13 cellular contexts compared by ENCODE assay signal in the genomic region with DNA sequence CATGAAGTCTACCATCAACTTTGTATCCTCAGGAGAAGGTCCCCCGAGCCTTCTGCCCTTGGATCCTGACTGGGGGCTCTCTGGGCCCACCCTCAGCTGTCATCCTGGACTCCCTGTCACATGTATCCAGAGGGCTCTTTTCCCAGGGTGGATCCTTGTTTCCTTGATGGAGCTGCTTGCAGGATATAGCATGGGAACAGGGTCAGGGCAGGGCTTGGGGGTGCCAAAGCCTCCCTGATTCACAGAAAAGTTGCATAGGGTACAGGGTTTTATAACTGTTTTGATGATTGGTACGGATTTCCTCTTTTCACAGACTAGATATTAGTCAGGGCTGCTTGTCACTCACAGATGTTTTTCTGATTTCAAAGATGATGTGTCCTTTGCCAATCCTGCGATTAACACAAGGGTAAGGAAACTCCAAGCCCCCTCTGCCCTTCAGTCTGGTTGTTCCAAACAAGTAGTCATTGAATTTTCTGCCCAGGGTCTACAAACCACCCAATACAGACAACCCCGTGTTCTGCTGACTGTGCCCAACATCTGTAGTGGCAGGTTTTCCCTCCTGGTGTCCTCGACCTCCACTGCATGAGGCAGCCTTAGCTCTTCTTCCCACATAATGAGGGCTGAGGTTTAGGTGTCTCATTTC. TPM values are rescaled to one million over a fixed set of nuclear protein-coding genes. Genes with fewer than 3 reads are reported as not detected.
A peak's percentile ranks its signal among the peaks of the same experiment; 100 is the strongest.
DNase-seq lines count a peak whose midpoint lies in the region; ATAC-seq, FAIRE-seq and TF ChIP-seq lines count a peak whose summit lies in the region.
"Had no signal": no experiment of that assay in that cellular context is flagged by ENCODE, and none has a peak within 500 bp of the region (broad histone marks: within the 10 kb centered on the region; RNA-seq: fewer than 3 reads in every experiment).

No MANE protein-coding gene starts in this region.

- H3K79me2 ChIP-seq in GM12878 (ENCODE audit: control insufficient read depth, insufficient read depth, low read length) = no peaks in the 10 kb centered on the region

- no peaks in the 10 kb centered on the region for H3K9me1 ChIP-seq in IMR-90 (ENCODE audit: insufficient read depth, low read length)

- H3K4me3 ChIP-seq in IMR-90 (ENCODE audit: insufficient read depth, low read depth, low read length) (no peak overlapping the region), GM12878 (no peak overlapping the region)

- no peak overlapping the region for H3K27ac ChIP-seq in IMR-90 (ENCODE audit: insufficient read depth, low read length)
- no peak overlapping the region for H3K27ac ChIP-seq in GM12878 (ENCODE audit: control insufficient read depth, insufficient read depth)

- ATAC-seq in IMR-90 (ENCODE audit: low read depth) (no peak), GM12878 (peak; percentile 37), HG03439 (IDR thresholded peaks at IDR 0.05; ENCODE audit: unreplicated experiment) (no peak), HG02798 (IDR thresholded peaks at IDR 0.05; ENCODE audit: poor library complexity, unreplicated experiment) (no peak)

- H3K9ac ChIP-seq in IMR-90 (ENCODE audit: low read depth, low read length) (no peak overlapping the region), GM12878 (ENCODE audit: control insufficient read depth, insufficient read depth, low read length) (no peak overlapping the region)

- H3K18ac ChIP-seq in IMR-90 (ENCODE audit: low read depth, low read length) = no peak overlapping the region

- H2BK20ac ChIP-seq in IMR-90 (ENCODE audit: low read depth, low read length) = no peak overlapping the region

- no peaks in the 10 kb centered on the region for H4K20me1 ChIP-seq in IMR-90 (ENCODE audit: insufficient read depth, low read length)
- H4K20me1 ChIP-seq in GM12878 (ENCODE audit: control insufficient read depth, insufficient read depth) = no peaks in the 10 kb centered on the region

- no peak overlapping the region for H3K23ac ChIP-seq in IMR-90 (ENCODE audit: low read depth, low read length)

- H2BK120ac ChIP-seq in IMR-90 (ENCODE audit: low read depth, low read length) = no peak overlapping the region

- intact Hi-C loops in IMR-90 (cut with micrococcal nuclease) (no loop called here), GM12878 (cut with micrococcal nuclease; ENCODE audit: unreplicated experiment) (no loop called here), posterior vena cava (cut with DNase I) (no loop called here)

- WGBS in IMR-90 (ENCODE audit: extremely low coverage in 2 of 2, insufficient read length in 1 of 2), 2 experiments = no CpG with 5 or more reads among the region's 5 CpGs
- WGBS in GM12878 (ENCODE audit: insufficient coverage, insufficient replicate concordance, low lambda C conversion rate, missing lambda C conversion rate) = 0% methylated on average over 5 of the region's 5 CpGs

- TF ChIP-seq EP300 in GM12878 (IDR thresholded peaks at IDR 0.05; ENCODE audit: borderline replicate concordance in 1 of 2, control insufficient read depth in 1 of 2, low read depth in 2 of 2, low read length in 2 of 2) = no peak

- H3K14ac ChIP-seq in IMR-90 (replicated peaks; ENCODE audit: low read depth, low read length) = no peak overlapping the region

- H4K8ac ChIP-seq in IMR-90 (ENCODE audit: low read depth in 2 of 2, low read length in 2 of 2) = no peak overlapping the region

- SMC1A ChIA-PET in GM12878 (lab: Charles Lee; ENCODE audit: uncharacterized antibody, unreplicated experiment) = no interaction called here

- POLR2A ChIA-PET in IMR-90 (lab: Charles Lee; ENCODE audit: unreplicated experiment) = no interaction called here
- POLR2A ChIA-PET in GM12878 (lab: Charles Lee) = no interaction called here

- TF ChIP-seq POLR2A in IMR-90 (IDR thresholded peaks at IDR 0.05; ENCODE audit: low read depth, low read length) = no peak
- no peak for TF ChIP-seq POLR2A in GM12878 (IDR thresholded peaks at IDR 0.05; ENCODE audit: low read depth, low read length)

- peak overlapping the region; percentile 34 for H2AK9ac ChIP-seq in IMR-90 (replicated peaks; ENCODE audit: low read depth, low read length, poor library complexity)

- TF ChIP-seq RAD21 in IMR-90 (IDR thresholded peaks at IDR 0.05; ENCODE audit: low read length) (no peak), GM12878 (IDR thresholded peaks at IDR 0.05; ENCODE audit: insufficient read depth, low read depth, low read length) (no peak)

- TF ChIP-seq CTCF in IMR-90 (conservative IDR thresholded peaks at IDR 0.05; ENCODE audit: low read depth, low read length) = no peak
- no peak for TF ChIP-seq CTCF in GM12878 (IDR thresholded peaks at IDR 0.05 in 2 of 3, conservative IDR thresholded peaks at IDR 0.05 in 1 of 3; ENCODE audit: control insufficient read depth in 2 of 3, extremely low read depth in 1 of 3, insufficient read depth in 1 of 3, low read depth in 3 of 3, low read length in 3 of 3)
- TF ChIP-seq CTCF in GM10266 (IDR thresholded peaks at IDR 0.05; ENCODE audit: control insufficient read depth, insufficient read depth, low read depth, missing control alignments) = no peak

- H3K9me3 ChIP-seq in IMR-90 (ENCODE audit: control insufficient read depth, insufficient read depth, low read length) = no peaks in the 10 kb centered on the region
- H3K9me3 ChIP-seq in GM12878 (replicated peaks; ENCODE audit: control insufficient read depth, insufficient read depth, low read length) = no peaks in the 10 kb centered on the region

- CTCF ChIA-PET in IMR-90 (lab: Yijun Ruan, JAX) (no interaction called here), GM12878 (lab: Yijun Ruan, JAX) (interaction anchor here (0.6 to 1.8 kb wide), 3 partner anchors 25 to 320 kb away, joined by 3 to 5 read pairs (median 4); no protein-coding TSS in a partner anchor)

- no peak overlapping the region for H3K56ac ChIP-seq in IMR-90 (ENCODE audit: extremely low read depth, insufficient read depth, low read length)

- H4K5ac ChIP-seq in IMR-90 (ENCODE audit: low read depth, low read length) = no peak overlapping the region

- H3K27me3 ChIP-seq in IMR-90 (ENCODE audit: control insufficient read depth, insufficient read depth, low read length) = peaks cover 7% of the 10 kb centered on the region
- H3K27me3 ChIP-seq in GM12878 (replicated peaks in 1 of 2; ENCODE audit: control insufficient read depth in 2 of 2, insufficient read depth in 2 of 2, low read length in 1 of 2) = no peaks in the 10 kb centered on the region; a peak in 1 of 4 replicates

- RAD21 ChIA-PET in GM12878 (lab: Charles Lee; ENCODE audit: unreplicated experiment) = no interaction called here

- H3K4ac ChIP-seq in IMR-90 (ENCODE audit: low read depth, low read length) = no peak overlapping the region

- DNase-seq in IMR-90 (no peak), GM12878 (ENCODE audit: low read depth, low spot score) (peak; percentile 8), GM10266 (ENCODE audit: extremely low spot score) (no peak), posterior vena cava (ENCODE audit: low spot score) (no peak)
- DNase-seq in activated CD4-positive, alpha-beta T cell treated with anti-CD3 and anti-CD28 coated beads for 48 hours = peak; percentile 46
- peak; percentile 13 for DNase-seq in stimulated activated CD8-positive, alpha-beta memory T cell treated with anti-CD3 and anti-CD28 coated beads, Interleukin-15, amount 100 ng/mL, for 1 hour (ENCODE audit: low read depth)
- DNase-seq: H9, left cardiac atrium, NCI-H774 had no signal

- H3K36me3 ChIP-seq in IMR-90 (ENCODE audit: control insufficient read depth, insufficient read depth, low read length) (no peaks in the 10 kb centered on the region), GM12878 (ENCODE audit: control insufficient read depth in 2 of 2, insufficient read depth in 2 of 2, low read length in 1 of 2) (no peaks in the 10 kb centered on the region)

- no peak overlapping the region for H4K91ac ChIP-seq in IMR-90 (ENCODE audit: insufficient read depth, low read depth, low read length)

- no peaks in the 10 kb centered on the region for H3K79me1 ChIP-seq in IMR-90 (ENCODE audit: low read depth in 1 of 2, low read length in 2 of 2)

- in situ Hi-C loops in IMR-90 (cut with MboI; ENCODE audit: low sequenced_read_pairs) (no loop called here), GM12878 (cut with MboI) (no loop called here)

- H2BK5ac ChIP-seq in IMR-90 (ENCODE audit: low read depth, low read length, poor library complexity, severe bottlenecking) = no peak overlapping the region

- dilution Hi-C loops in IMR-90 (cut with HindIII; ENCODE audit: low sequenced_read_pairs, unreplicated experiment) = no loop called here

- no peak overlapping the region for H2BK15ac ChIP-seq in IMR-90 (ENCODE audit: low read depth, low read length)

- no peak overlapping the region for H3K4me2 ChIP-seq in IMR-90 (ENCODE audit: low read depth, low read length)
- no peak overlapping the region for H3K4me2 ChIP-seq in GM12878 (ENCODE audit: control insufficient read depth, insufficient read depth)

- BruUV-seq in IMR-90 (replicated peaks; lab: Mats Ljungman, UMichigan) (no TSS peak), GM12878 (replicated peaks; lab: Mats Ljungman, UMichigan) (no TSS peak)

- H2AFZ ChIP-seq in IMR-90 (replicated peaks; ENCODE audit: low read length, poor library complexity) (no peak overlapping the region), GM12878 (ENCODE audit: control insufficient read depth, low read depth, low read length) (no peak overlapping the region)

- H2AK5ac ChIP-seq in IMR-90 (ENCODE audit: low read depth, low read length) = no peak overlapping the region

- no peak for FAIRE-seq in GM12878 (lab: Jason Lieb, UNC)

- H3K4me1 ChIP-seq in IMR-90 (ENCODE audit: control insufficient read depth, insufficient read depth, low read length) = no peaks in the 10 kb centered on the region
- no peaks in the 10 kb centered on the region for H3K4me1 ChIP-seq in GM12878 (ENCODE audit: control insufficient read depth, insufficient read depth, low read length)

RNA-seq across cellular contexts. Expression of a gene that starts 20.6 kb away (rescaled TPM):
- not detected in 2 replicates for total RNA-seq in IMR-90 (2012; rRNA removed)
- polyA plus RNA-seq in IMR-90 (2012; rRNA removed) = not detected in 2 replicates
- polyA plus RNA-seq in IMR-90 (2012; cell fraction: cytosol; rRNA removed) = not detected in 2 replicates
- not detected in 2 replicates for polyA plus RNA-seq in IMR-90 (2012; cell fraction: nucleus; rRNA removed; ENCODE audit: low replicate concordance)
- total RNA-seq in GM12878 (2013; cell fraction: nucleolus; rRNA removed) = not detected in 2 replicates
- total RNA-seq in GM12878 (2014; rRNA removed) = not detected in 2 replicates
- not detected in 2 replicates for total RNA-seq in GM12878 (2014; rRNA removed; fragmentation: Illumina TruSeq; extraction: Trizol)
- not detected in 2 replicates for total RNA-seq in GM12878 (2021)
- polyA plus RNA-seq in GM12878 (2011; ENCODE audit: low read depth) = not detected
- polyA plus RNA-seq in GM12878 (2011; rRNA removed) = not detected in 2 replicates
- polyA plus RNA-seq in GM12878 (2011; cell fraction: cytosol; rRNA removed) = not detected in 2 replicates
- polyA plus RNA-seq in GM12878 (2011; cell fraction: nucleus; rRNA removed) = not detected in 2 replicates
- not detected in 2 replicates for polyA plus RNA-seq in GM12878 (2012)
- not detected in 2 replicates for polyA plus RNA-seq in GM12878 (2014; fragmentation: Illumina TruSeq; extraction: Trizol)
- not detected for polyA plus RNA-seq in GM12878 (2014; fragmentation: Nextera tagmentation; extraction: Ambion mirVana)
- not detected in 2 replicates for polyA plus RNA-seq in GM12878 (2014; rRNA removed)
- polyA plus RNA-seq in GM12878 (2016; fragmentation: Nextera tagmentation; extraction: Ambion mirVana) = not detected
- polyA minus RNA-seq in GM12878 (2011; rRNA and poly(A)+ RNA removed) = not detected in 2 replicates
- not detected in 2 replicates for polyA minus RNA-seq in GM12878 (2011; cell fraction: cytosol; rRNA and poly(A)+ RNA removed)
- not detected in 2 replicates for polyA minus RNA-seq in GM12878 (2011; cell fraction: nucleus; rRNA and poly(A)+ RNA removed)
- total RNA-seq in posterior vena cava = not detected
- total RNA-seq: H9, left cardiac atrium, M059J, pulmonary artery endothelial cell had no signal

RNA-seq across cellular contexts. Expression of a gene that starts 28.1 kb away (rescaled TPM):
- 48.9 and 64.2 TPM in 2 replicates for total RNA-seq in IMR-90 (2012; rRNA removed)
- polyA plus RNA-seq in IMR-90 (2012; rRNA removed) = 10.3 and 13.0 TPM in 2 replicates
- 1.7 and 2.3 TPM in 2 replicates for polyA plus RNA-seq in IMR-90 (2012; cell fraction: cytosol; rRNA removed)
- 0.85 and 8.0 TPM in 2 replicates for polyA plus RNA-seq in IMR-90 (2012; cell fraction: nucleus; rRNA removed; ENCODE audit: low replicate concordance)
- 4.2 and 5.3 TPM in 2 replicates for total RNA-seq in GM12878 (2013; cell fraction: nucleolus; rRNA removed)
- total RNA-seq in GM12878 (2014; rRNA removed) = 1.2 and 1.5 TPM in 2 replicates
- 1.1 and 1.3 TPM in 2 replicates for total RNA-seq in GM12878 (2014; rRNA removed; fragmentation: Illumina TruSeq; extraction: Trizol)
- 2.1 and 2.2 TPM in 2 replicates for total RNA-seq in GM12878 (2021)
- polyA plus RNA-seq in GM12878 (2011; ENCODE audit: low read depth) = 0.66 TPM
- 1.7 and 2.2 TPM in 2 replicates for polyA plus RNA-seq in GM12878 (2011; rRNA removed)
- polyA plus RNA-seq in GM12878 (2011; cell fraction: cytosol; rRNA removed) = 0.69 and 0.72 TPM in 2 replicates
- 0.64 and 0.85 TPM in 2 replicates for polyA plus RNA-seq in GM12878 (2011; cell fraction: nucleus; rRNA removed)
- polyA plus RNA-seq in GM12878 (2012) = 0.85 and 1.2 TPM in 2 replicates
- polyA plus RNA-seq in GM12878 (2014; fragmentation: Illumina TruSeq; extraction: Trizol) = 1.3 and 1.6 TPM in 2 replicates
- polyA plus RNA-seq in GM12878 (2014; fragmentation: Nextera tagmentation; extraction: Ambion mirVana) = under 1 TPM; 0.19 to 0.58 TPM
- polyA plus RNA-seq in GM12878 (2014; rRNA removed) = 0.96 and 1.1 TPM in 2 replicates
- polyA plus RNA-seq in GM12878 (2016; fragmentation: Nextera tagmentation; extraction: Ambion mirVana) = 1 to 10 TPM; 1.4 to 1.8 TPM
- 2.0 and 2.8 TPM in 2 replicates for polyA minus RNA-seq in GM12878 (2011; rRNA and poly(A)+ RNA removed)
- 0.53 and 1.4 TPM in 2 replicates for polyA minus RNA-seq in GM12878 (2011; cell fraction: cytosol; rRNA and poly(A)+ RNA removed)
- polyA minus RNA-seq in GM12878 (2011; cell fraction: nucleus; rRNA and poly(A)+ RNA removed) = 0.36 and 0.57 TPM in 2 replicates
- total RNA-seq in posterior vena cava = 10 to 100 TPM; 41.6 to 46.3 TPM

Comparison
In these comparisons a context has a peak if more than half of its experiments do, and no peak if none do; other contexts are left out.
1. DNase-seq: peak in activated CD4-positive, alpha-beta T cell treated with anti-CD3 and anti-CD28 coated beads for 48 hours (single experiment), GM12878 (single experiment) and stimulated activated CD8-positive, alpha-beta memory T cell treated with anti-CD3 and anti-CD28 coated beads, Interleukin-15, amount 100 ng/mL, for 1 hour (single experiment); none in IMR-90 (single experiment), GM10266 (single experiment) and posterior vena cava (single experiment).